Comparison of ENCODE assay signal across 9 cellular contexts in genomic region chr9:129910628-129911567, GRCh38.
DNase-seq lines count a peak whose midpoint lies in the region; ATAC-seq and TF ChIP-seq lines count a peak whose summit lies in the region.
"Had no signal": no experiment of that assay in that cellular context is flagged by ENCODE, and none has a peak within 500 bp of the region (broad histone marks: within the 10 kb centered on the region; RNA-seq: fewer than 3 reads in every experiment).

No MANE protein-coding gene starts in this region.

- TF ChIP-seq CTCF in esophagus muscularis mucosa (IDR thresholded peaks at IDR 0.05) = no peak

- H3K4me3 ChIP-seq in esophagus muscularis mucosa = no peak overlapping the region
- H3K4me3 ChIP-seq: BLaER1 treated with 17β-estradiol and CSF1 and Interleukin-3, amounts not matched to agents 10 nM and 100 nM had no signal

- H3K4me1 ChIP-seq in esophagus muscularis mucosa = peaks cover 0 to 12% (median 7%) of the 10 kb centered on the region in 4 donors

- no peaks in the 10 kb centered on the region for H3K27me3 Mint-ChIP-seq in activated CD4-positive, alpha-beta T cell treated with anti-CD3 and anti-CD28 coated beads, Interleukin-2, amount 10 ng/mL, durations not matched to agents 24 days and 14 days
- H3K27me3 Mint-ChIP-seq in stimulated activated memory B cell treated with anti-CD40 and anti-IgM and Interleukin-4, amounts not matched to agents 10 μg/mL and 1 μg/mL and 100 μg/mL, for 72 hours = no peaks in the 10 kb centered on the region

- H3K27ac ChIP-seq in esophagus muscularis mucosa (replicated peaks in 1 of 4) = peak overlapping the region; percentile 38 to 63 (median 56)

- H3K9me3 ChIP-seq in esophagus muscularis mucosa = no peaks in the 10 kb centered on the region

- in situ Hi-C loops in SK-MEL-5 (cut with HindIII; ENCODE audit: low pct_unique_long_range_greater_than_20kb, low sequenced_read_pairs) = no loop called here

- peaks cover 34 to 75% (median 60%) of the 10 kb centered on the region in 4 donors for H3K36me3 ChIP-seq in esophagus muscularis mucosa

- 78% methylated on average over 15 of the region's 15 CpGs for WGBS in esophagus muscularis mucosa

- no peak for DNase-seq in activated CD4-positive, alpha-beta T cell treated with anti-CD3 and anti-CD28 coated beads, Interleukin-2, amount 10 ng/mL, durations not matched to agents 24 days and 14 days
- DNase-seq in activated CD4-positive, alpha-beta T cell treated with anti-CD3 and anti-CD28 coated beads for 4 hours = no peak
- peak; percentile 55 for DNase-seq in SK-MEL-5 (ENCODE audit: low read depth, low spot score)
- DNase-seq in esophagus muscularis mucosa (ENCODE audit: extremely low spot score) = no peak
- DNase-seq in SKM-1 treated with dmso at 0.1 percent for 144 hours (lab: John Stamatoyannopoulos, UW; ENCODE audit: unreplicated experiment) = no peak

- peaks cover 15% of the 10 kb centered on the region for H3K4me1 Mint-ChIP-seq in activated CD4-positive, alpha-beta T cell treated with anti-CD3 and anti-CD28 coated beads, Interleukin-2, amount 10 ng/mL, durations not matched to agents 24 days and 14 days
- H3K4me1 Mint-ChIP-seq in stimulated activated memory B cell treated with anti-CD40 and anti-IgM and Interleukin-4, amounts not matched to agents 10 μg/mL and 1 μg/mL and 100 μg/mL, for 72 hours = peaks cover 31% of the 10 kb centered on the region

- peaks cover 48% of the 10 kb centered on the region for H3K36me3 Mint-ChIP-seq in activated CD4-positive, alpha-beta T cell treated with anti-CD3 and anti-CD28 coated beads, Interleukin-2, amount 10 ng/mL, durations not matched to agents 24 days and 14 days (ENCODE audit: low read depth)
- peaks cover 59% of the 10 kb centered on the region for H3K36me3 Mint-ChIP-seq in stimulated activated memory B cell treated with anti-CD40 and anti-IgM and Interleukin-4, amounts not matched to agents 10 μg/mL and 1 μg/mL and 100 μg/mL, for 72 hours

- H3K9me3 Mint-ChIP-seq in activated CD4-positive, alpha-beta T cell treated with anti-CD3 and anti-CD28 coated beads, Interleukin-2, amount 10 ng/mL, durations not matched to agents 24 days and 14 days = no peaks in the 10 kb centered on the region
- H3K9me3 Mint-ChIP-seq in stimulated activated memory B cell treated with anti-CD40 and anti-IgM and Interleukin-4, amounts not matched to agents 10 μg/mL and 1 μg/mL and 100 μg/mL, for 72 hours = no peaks in the 10 kb centered on the region

- H3K27me3 ChIP-seq in esophagus muscularis mucosa = no peaks in the 10 kb centered on the region
- H3K27me3 ChIP-seq: BLaER1 treated with 17β-estradiol and CSF1 and Interleukin-3, amounts not matched to agents 10 nM and 100 nM had no signal

- peak overlapping the region; percentile 72 for H3K27ac Mint-ChIP-seq in activated CD4-positive, alpha-beta T cell treated with anti-CD3 and anti-CD28 coated beads, Interleukin-2, amount 10 ng/mL, durations not matched to agents 24 days and 14 days
- peak overlapping the region; percentile 30 for H3K27ac Mint-ChIP-seq in stimulated activated memory B cell treated with anti-CD40 and anti-IgM and Interleukin-4, amounts not matched to agents 10 μg/mL and 1 μg/mL and 100 μg/mL, for 72 hours

- no peak for TF ChIP-seq POLR2A in esophagus muscularis mucosa (IDR thresholded peaks at IDR 0.05; ENCODE audit: low read depth)

- no peak for TF ChIP-seq EP300 in esophagus muscularis mucosa (IDR thresholded peaks at IDR 0.05)

- ATAC-seq in stimulated activated memory B cell treated with anti-CD40 and anti-IgM and Interleukin-4, amounts not matched to agents 10 μg/mL and 1 μg/mL and 100 μg/mL, for 72 hours = peak; percentile 36
- no peak for ATAC-seq in HG03097 (IDR thresholded peaks at IDR 0.05; ENCODE audit: low FRiP score, unreplicated experiment)
- no peak for ATAC-seq in HG02852 (IDR thresholded peaks at IDR 0.05; ENCODE audit: unreplicated experiment)

- no peak overlapping the region for H3K4me3 Mint-ChIP-seq in activated CD4-positive, alpha-beta T cell treated with anti-CD3 and anti-CD28 coated beads, Interleukin-2, amount 10 ng/mL, durations not matched to agents 24 days and 14 days
- H3K4me3 Mint-ChIP-seq in stimulated activated memory B cell treated with anti-CD40 and anti-IgM and Interleukin-4, amounts not matched to agents 10 μg/mL and 1 μg/mL and 100 μg/mL, for 72 hours = no peak overlapping the region

- intact Hi-C loops in activated CD4-positive, alpha-beta T cell treated with anti-CD3 and anti-CD28 coated beads, Interleukin-2, amount 10 ng/mL, durations not matched to agents 24 days and 14 days (cut with micrococcal nuclease) = no loop called here
- intact Hi-C loops in esophagus muscularis mucosa (cut with DNase I) = no loop called here
